ENCODE assay signal across 1 cellular context in genomic region chr17:79012563-79013134, GRCh38.
TF ChIP-seq lines count a peak whose summit lies in the region.

No MANE protein-coding gene starts in this region.

TF ChIP-seq in HepG2, 621 proteins besides CTCF, POLR2A, EP300 and RAD21:
- TF ChIP-seq POGZ (CRISPR knock-in tag; IDR thresholded peaks at IDR 0.05) = 0 out of 2 replicates have a peak, but pooled peaks have one; percentile 7
- no peak for TF ChIP-seq PAXIP1 (CRISPR knock-in tag; conservative IDR thresholded peaks at IDR 0.05)
- TF ChIP-seq ZNF574 (CRISPR knock-in tag; IDR thresholded peaks at IDR 0.05) = no peak
